In genomic region chr3:10000686-10001085, GRCh38 we compare ENCODE assay signal across 17 cellular contexts. TPM values are rescaled to one million over a fixed set of nuclear protein-coding genes. Genes with fewer than 3 reads are reported as not detected.
DNase-seq lines count a peak whose midpoint lies in the region; ATAC-seq and TF ChIP-seq lines count a peak whose summit lies in the region.
"Had no signal": no experiment of that assay in that cellular context is flagged by ENCODE, and none has a peak within 500 bp of the region (broad histone marks: within the 10 kb centered on the region; RNA-seq: fewer than 3 reads in every experiment).

No MANE protein-coding gene starts in this region.

- WGBS in endodermal cell (ENCODE audit: insufficient coverage in 1 of 2, insufficient read length in 1 of 2), 2 experiments: 95 to 97% methylated on average over 5 to 7 of the region's 7 CpGs
- WGBS in sigmoid colon, 2 donors: 97 to 98% methylated on average over 7 of the region's 7 CpGs
- WGBS in testis, 2 donors: 76 to 88% methylated on average over 7 of the region's 7 CpGs

- no peak overlapping the region for H3K4me3 ChIP-seq in endodermal cell (ENCODE audit: low read length)
- H3K4me3 ChIP-seq in sigmoid colon: no peak overlapping the region
- H3K4me3 ChIP-seq in testis: no peak overlapping the region
- H3K4me3 ChIP-seq: BLaER1 had no signal

- H3K27me3 Mint-ChIP-seq in activated T-cell treated with anti-CD3 and anti-CD28 coated beads, Interleukin-2, amount 50 U/mL, for 72 hours (ENCODE audit: low read depth): no peaks in the 10 kb centered on the region
- H3K27me3 Mint-ChIP-seq in activated T-cell treated with anti-CD3 and anti-CD28 coated beads, Interleukin-2, amount 50 U/mL, for 4 hours (ENCODE audit: low read depth): no peaks in the 10 kb centered on the region
- H3K27me3 Mint-ChIP-seq in endodermal cell (ENCODE audit: insufficient read depth): no peaks in the 10 kb centered on the region
- peaks cover 1% of the 10 kb centered on the region for H3K27me3 Mint-ChIP-seq in endothelial cell (ENCODE audit: unreplicated experiment)
- H3K27me3 Mint-ChIP-seq: CD4-positive, alpha-beta memory T cell had no signal

- H3K36me3 Mint-ChIP-seq in activated T-cell treated with anti-CD3 and anti-CD28 coated beads, Interleukin-2, amount 50 U/mL, for 72 hours (ENCODE audit: insufficient read depth in 2 of 2): peaks cover 8 to 49% of the 10 kb centered on the region in 2 donors
- H3K36me3 Mint-ChIP-seq in activated T-cell treated with anti-CD3 and anti-CD28 coated beads, Interleukin-2, amount 50 U/mL, for 4 hours (ENCODE audit: insufficient read depth): peaks cover 18% of the 10 kb centered on the region
- H3K36me3 Mint-ChIP-seq in endodermal cell (ENCODE audit: low read depth) (peaks cover 62% of the 10 kb centered on the region), endothelial cell (ENCODE audit: low read depth, unreplicated experiment) (peaks cover 5% of the 10 kb centered on the region)

- no peak for DNase-seq in activated T-cell treated with anti-CD3 and anti-CD28 coated beads, Interleukin-2, amount 50 U/mL, for 72 hours
- no peak for DNase-seq in activated T-cell treated with anti-CD3 and anti-CD28 coated beads, Interleukin-2, amount 50 U/mL, for 4 hours
- no peak for DNase-seq in endodermal cell
- peak; percentile 14 for DNase-seq in sigmoid colon
- DNase-seq in testis: peak; percentile 54
- no peak for DNase-seq in endothelial cell (ENCODE audit: low spot score)
- DNase-seq in hepatic stellate cell (ENCODE audit: low spot score): no peak
- no peak for DNase-seq in Kasumi-1 (lab: John Stamatoyannopoulos, UW)
- DNase-seq: 8988T; CD4-positive, alpha-beta memory T cell; DMS153; DMS79; GDM1; H9 had no signal

- TF ChIP-seq EP300 in sigmoid colon (IDR thresholded peaks at IDR 0.05): no peak

- H3K4me1 ChIP-seq in endodermal cell (ENCODE audit: control insufficient read depth, insufficient read depth, low read length) (no peaks in the 10 kb centered on the region), sigmoid colon (no peaks in the 10 kb centered on the region), testis (no peaks in the 10 kb centered on the region)
- H3K4me1 ChIP-seq: BLaER1 had no signal

- no peaks in the 10 kb centered on the region for H3K9me3 Mint-ChIP-seq in activated T-cell treated with anti-CD3 and anti-CD28 coated beads, Interleukin-2, amount 50 U/mL, for 72 hours
- H3K9me3 Mint-ChIP-seq in activated T-cell treated with anti-CD3 and anti-CD28 coated beads, Interleukin-2, amount 50 U/mL, for 4 hours: no peaks in the 10 kb centered on the region
- no peaks in the 10 kb centered on the region for H3K9me3 Mint-ChIP-seq in endodermal cell
- no peaks in the 10 kb centered on the region for H3K9me3 Mint-ChIP-seq in endothelial cell (ENCODE audit: unreplicated experiment)
- H3K9me3 Mint-ChIP-seq: CD4-positive, alpha-beta memory T cell; H9 had no signal

- no peak for TF ChIP-seq CTCF in endodermal cell (conservative IDR thresholded peaks at IDR 0.05)
- TF ChIP-seq CTCF in sigmoid colon (IDR thresholded peaks at IDR 0.05): no peak
- TF ChIP-seq CTCF in testis (IDR thresholded peaks at IDR 0.05): no peak
- TF ChIP-seq CTCF in endothelial cell (IDR thresholded peaks at IDR 0.05; ENCODE audit: unreplicated experiment): no peak

- H3K9me3 ChIP-seq in endodermal cell (ENCODE audit: control insufficient read depth, low read length) (no peaks in the 10 kb centered on the region), sigmoid colon (no peaks in the 10 kb centered on the region), testis (no peaks in the 10 kb centered on the region)
- H3K9me3 ChIP-seq: BLaER1 had no signal

- H3K4me1 Mint-ChIP-seq in activated T-cell treated with anti-CD3 and anti-CD28 coated beads, Interleukin-2, amount 50 U/mL, for 72 hours (ENCODE audit: low read depth): no peaks in the 10 kb centered on the region
- no peaks in the 10 kb centered on the region for H3K4me1 Mint-ChIP-seq in activated T-cell treated with anti-CD3 and anti-CD28 coated beads, Interleukin-2, amount 50 U/mL, for 4 hours (ENCODE audit: low read depth)
- no peaks in the 10 kb centered on the region for H3K4me1 Mint-ChIP-seq in endodermal cell
- peaks cover under 1% of the 10 kb centered on the region for H3K4me1 Mint-ChIP-seq in endothelial cell (ENCODE audit: unreplicated experiment)
- H3K4me1 Mint-ChIP-seq: CD4-positive, alpha-beta memory T cell; H9 had no signal

- no peak overlapping the region for H3K4me3 Mint-ChIP-seq in activated T-cell treated with anti-CD3 and anti-CD28 coated beads, Interleukin-2, amount 50 U/mL, for 72 hours
- H3K4me3 Mint-ChIP-seq in activated T-cell treated with anti-CD3 and anti-CD28 coated beads, Interleukin-2, amount 50 U/mL, for 4 hours: no peak overlapping the region
- no peak overlapping the region for H3K4me3 Mint-ChIP-seq in endodermal cell
- H3K4me3 Mint-ChIP-seq in endothelial cell (ENCODE audit: unreplicated experiment): no peak overlapping the region
- H3K4me3 Mint-ChIP-seq: CD14-positive monocyte; CD4-positive, alpha-beta memory T cell; H9 had no signal

- no peak overlapping the region for H3K9ac ChIP-seq in endodermal cell (ENCODE audit: extremely low read depth, low read length, poor library complexity, severe bottlenecking)
- H3K9ac ChIP-seq: BLaER1 had no signal

- no peak for TF ChIP-seq POLR2A in sigmoid colon (IDR thresholded peaks at IDR 0.05)
- TF ChIP-seq POLR2A in testis (IDR thresholded peaks at IDR 0.05): no peak

- ATAC-seq in activated T-cell treated with anti-CD3 and anti-CD28 coated beads, Interleukin-2, amount 50 U/mL, for 72 hours (replicated peaks in 1 of 2): no peak
- ATAC-seq in activated T-cell treated with anti-CD3 and anti-CD28 coated beads, Interleukin-2, amount 50 U/mL, for 4 hours: no peak

- no peaks in the 10 kb centered on the region for H3K27me3 ChIP-seq in endodermal cell (ENCODE audit: control insufficient read depth, insufficient read depth, low read length, poor library complexity, severe bottlenecking)
- no peaks in the 10 kb centered on the region for H3K27me3 ChIP-seq in sigmoid colon
- no peaks in the 10 kb centered on the region for H3K27me3 ChIP-seq in testis
- H3K27me3 ChIP-seq: BLaER1 had no signal

- intact Hi-C loops in sigmoid colon (cut with DNase I): no loop called here
- intact Hi-C loops in testis (cut with DNase I; ENCODE audit: low total_unique reads): no loop called here

- no peak overlapping the region for H3K27ac ChIP-seq in endodermal cell (ENCODE audit: low read depth, low read length)
- H3K27ac ChIP-seq in sigmoid colon: no peak overlapping the region
- no peak overlapping the region for H3K27ac ChIP-seq in testis
- H3K27ac ChIP-seq: BLaER1, HL-60 had no signal

- H3K27ac Mint-ChIP-seq in activated T-cell treated with anti-CD3 and anti-CD28 coated beads, Interleukin-2, amount 50 U/mL, for 72 hours: peak overlapping the region; percentile 45
- peak overlapping the region; percentile 30 for H3K27ac Mint-ChIP-seq in endodermal cell
- no peak overlapping the region for H3K27ac Mint-ChIP-seq in endothelial cell (ENCODE audit: unreplicated experiment)
- H3K27ac Mint-ChIP-seq: H9 had no signal

- peaks cover 53% of the 10 kb centered on the region for H3K36me3 ChIP-seq in endodermal cell (ENCODE audit: control insufficient read depth, insufficient read depth, low read length)
- peaks cover 0 to 14% (median 0%) of the 10 kb centered on the region in 4 donors for H3K36me3 ChIP-seq in sigmoid colon
- H3K36me3 ChIP-seq in testis (ENCODE audit: low read depth, missing control alignments): no peaks in the 10 kb centered on the region

RNA-seq across cellular contexts. Expression of gene EMC3, which starts 14.0 kb away (rescaled TPM):
- 10 to 100 TPM; 45.3 to 48.7 TPM for total RNA-seq in activated T-cell treated with anti-CD3 and anti-CD28 coated beads, Interleukin-2, amount 50 U/mL, for 72 hours
- total RNA-seq in activated T-cell treated with anti-CD3 and anti-CD28 coated beads, Interleukin-2, amount 50 U/mL, for 4 hours: 10 to 100 TPM; 47.1 to 58.8 (median 47.7) TPM
- total RNA-seq in endodermal cell (10 to 100 TPM; 35.6 to 45.3 TPM), sigmoid colon (10 to 100 TPM; 37.1 to 95.7 (median 45.2) TPM), testis (10 to 100 TPM; 64.2 to 72.5 TPM), endothelial cell (ENCODE audit: unreplicated experiment) (45.4 TPM)
- 67.0 TPM for polyA plus RNA-seq in endodermal cell (2013, experiment 1 of 2)
- 56.8 TPM for polyA plus RNA-seq in endodermal cell (2013, experiment 2 of 2)
- polyA plus RNA-seq in sigmoid colon (10 to 100 TPM; 20.6 to 76.4 (median 24.6) TPM), testis (ENCODE audit: insufficient read depth, low read depth, low replicate concordance) (270 TPM)

RNA-seq across cellular contexts. Expression of gene FANCD2, which starts 25.6 kb away (rescaled TPM):
- total RNA-seq in activated T-cell treated with anti-CD3 and anti-CD28 coated beads, Interleukin-2, amount 50 U/mL, for 72 hours: 10 to 100 TPM; 77.2 to 81.2 TPM
- 10 to 100 TPM; 33.8 to 34.8 (median 34.5) TPM for total RNA-seq in activated T-cell treated with anti-CD3 and anti-CD28 coated beads, Interleukin-2, amount 50 U/mL, for 4 hours
- total RNA-seq in endodermal cell (10 to 100 TPM; 56.0 to 79.9 TPM), sigmoid colon (1 to 10 TPM; 1.5 to 5.8 (median 3.1) TPM), testis (10 to 100 TPM; 23.7 to 41.6 TPM), endothelial cell (ENCODE audit: unreplicated experiment) (14.5 TPM)
- polyA plus RNA-seq in endodermal cell (2013, experiment 1 of 2): 51.8 TPM
- polyA plus RNA-seq in endodermal cell (2013, experiment 2 of 2): 52.8 TPM
- polyA plus RNA-seq in sigmoid colon (10 to 100 TPM in 1 of 3 donors, 1 to 10 TPM in 1, under 1 TPM in 1; 0.60 to 12.6 (median 1.4) TPM), testis (ENCODE audit: insufficient read depth, low read depth, low replicate concordance) (38.5 TPM)

RNA-seq across cellular contexts. Expression of gene PRRT3, which starts 48.5 kb away (rescaled TPM):
- 10 to 100 TPM in 1 of 2 donors, 1 to 10 TPM in 1; 7.9 to 14.5 TPM for total RNA-seq in activated T-cell treated with anti-CD3 and anti-CD28 coated beads, Interleukin-2, amount 50 U/mL, for 72 hours
- 1 to 10 TPM; 6.7 to 7.6 (median 7.5) TPM for total RNA-seq in activated T-cell treated with anti-CD3 and anti-CD28 coated beads, Interleukin-2, amount 50 U/mL, for 4 hours
- 10 to 100 TPM in 1 of 2 donors, 1 to 10 TPM in 1; 7.4 to 11.3 TPM for total RNA-seq in endodermal cell
- polyA plus RNA-seq in endodermal cell (2013, experiment 1 of 2): 6.6 TPM
- 5.5 TPM for polyA plus RNA-seq in endodermal cell (2013, experiment 2 of 2)
- total RNA-seq in sigmoid colon: 1 to 10 TPM; 1.5 to 2.6 (median 2.2) TPM
- under 1 TPM; 0.46 to 0.90 (median 0.60) TPM for polyA plus RNA-seq in sigmoid colon
- total RNA-seq in testis: 1 to 10 TPM; 6.6 to 7.2 TPM
- polyA plus RNA-seq in testis (ENCODE audit: insufficient read depth, low read depth, low replicate concordance): 7.6 TPM
- total RNA-seq in endothelial cell (ENCODE audit: unreplicated experiment): 1.9 TPM

Comparison
In these comparisons a context has a peak if more than half of its experiments do, and no peak if none do; other contexts are left out.
1. DNase-seq: peak in sigmoid colon (single experiment) and testis (single experiment); none in activated T-cell treated with anti-CD3 and anti-CD28 coated beads, Interleukin-2, amount 50 U/mL, for 72 hours (0 of 2), activated T-cell treated with anti-CD3 and anti-CD28 coated beads, Interleukin-2, amount 50 U/mL, for 4 hours (single experiment), endodermal cell (single experiment), endothelial cell (single experiment), hepatic stellate cell (single experiment) and Kasumi-1 (0 of 2).